ENCODE assay signal across 11 cellular contexts in the genomic region with DNA sequence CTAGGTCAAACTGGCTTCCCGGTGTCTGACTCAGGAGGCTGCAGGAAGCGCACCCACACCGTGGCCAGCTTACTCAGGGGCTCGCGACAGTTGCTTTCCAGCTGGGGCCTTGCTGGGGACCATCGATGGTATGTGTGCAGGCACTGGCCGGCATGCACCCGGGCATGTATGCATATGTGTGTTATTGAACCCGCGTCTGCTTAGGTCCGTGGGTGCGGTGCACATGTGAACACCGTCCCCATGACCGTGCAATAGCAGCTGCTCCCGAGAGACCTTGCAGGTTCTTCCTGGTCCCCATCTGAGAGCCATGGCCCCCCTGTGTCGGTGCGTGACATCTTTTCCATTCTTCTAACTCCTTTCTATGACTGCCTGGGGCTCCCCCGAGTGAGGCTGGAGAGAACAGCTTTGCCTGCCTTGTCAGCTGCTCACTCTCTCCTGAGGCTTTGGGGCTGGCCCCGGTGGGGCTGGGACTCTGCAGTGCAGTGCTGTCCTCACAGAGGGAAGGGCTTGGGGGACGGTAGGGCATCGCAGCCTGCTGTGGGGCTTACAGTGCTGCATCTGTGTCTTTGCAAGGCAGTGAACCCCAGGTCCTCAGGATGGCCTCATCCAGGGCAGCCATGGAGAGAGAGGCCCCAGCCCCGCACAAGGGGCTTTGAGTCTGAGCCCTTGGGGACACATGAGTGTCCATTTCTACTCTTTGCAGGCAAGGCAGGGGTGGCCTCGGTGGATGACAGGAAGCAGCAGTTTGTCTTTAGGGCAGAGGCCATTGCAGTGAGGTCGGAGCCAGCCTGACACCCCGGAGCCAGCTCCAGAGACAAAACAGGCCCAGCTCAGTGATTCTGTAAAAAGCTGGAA.
"Had no signal": no experiment of that assay in that cellular context is flagged by ENCODE, and none has a peak within 500 bp of the region (broad histone marks: within the 10 kb centered on the region; RNA-seq: fewer than 3 reads in every experiment).

No MANE protein-coding gene starts in this region.

- H3K27me3 ChIP-seq: ascending aorta had no signal

- H3K4me3 ChIP-seq: ascending aorta, gastroesophageal sphincter had no signal

- H3K4me1 ChIP-seq: ascending aorta had no signal

- DNase-seq: activated CD4-positive, alpha-beta T cell treated with anti-CD3 and anti-CD28 coated beads, Interleukin-2, amount 50 U/mL, for 4 hours; activated naive CD8-positive, alpha-beta T cell treated with anti-CD3 and anti-CD28 coated beads, Interleukin-2, amount 10 ng/mL, durations not matched to agents 7 days and 5 days; activated T-cell treated with anti-CD3 and anti-CD28 coated beads, Interleukin-2, amount 50 U/mL, for 4 hours; effector CD4-positive, alpha-beta T cell; naive B cell; stimulated activated CD4-positive, alpha-beta T cell treated with anti-CD3 and anti-CD28 coated beads, Interleukin-1b, Interleukin-23, amount 100 ng/mL, for 48 hours; trophoblast cell had no signal

- H3K27ac ChIP-seq: ascending aorta, gastroesophageal sphincter had no signal

- ATAC-seq: activated T-cell treated with anti-CD3 and anti-CD28 coated beads, Interleukin-2, amount 50 U/mL, for 4 hours; gastroesophageal sphincter; right cardiac atrium; stimulated activated memory B cell treated with anti-CD40 and anti-IgM and Interleukin-4, amounts not matched to agents 10 μg/mL and 1 μg/mL and 100 μg/mL, for 72 hours had no signal

- H3K36me3 ChIP-seq: ascending aorta, gastroesophageal sphincter had no signal

- H3K9me3 ChIP-seq: ascending aorta, gastroesophageal sphincter had no signal
